ENCODE assay signal across 8 cellular contexts in genomic region chr9:86353591-86354047, GRCh38. TPM values are rescaled to one million over a fixed set of nuclear protein-coding genes. Genes with fewer than 3 reads are reported as not detected.
A peak's percentile ranks its signal among the peaks of the same experiment; 100 is the strongest.
DNase-seq lines count a peak whose midpoint lies in the region; ATAC-seq, FAIRE-seq and TF ChIP-seq lines count a peak whose summit lies in the region.

No MANE protein-coding gene starts in this region.

- TF ChIP-seq POLR2A in GM12891 (IDR thresholded peaks at IDR 0.05; ENCODE audit: low read depth, low read length) = no peak; the same call in 1 of the 2 replicates

- H3K27ac Mint-ChIP-seq in glutamatergic neuron (ENCODE audit: unreplicated experiment) (peak overlapping the region; percentile 98), progenitor cell of endocrine pancreas (peak overlapping the region; percentile 94)

- no peaks in the 10 kb centered on the region for H3K27me3 Mint-ChIP-seq in activated T-cell treated with anti-CD3 and anti-CD28 coated beads, Interleukin-2, amount 50 U/mL, for 4 hours (ENCODE audit: low read depth)
- peaks cover 7% of the 10 kb centered on the region for H3K27me3 Mint-ChIP-seq in glutamatergic neuron (ENCODE audit: unreplicated experiment)
- H3K27me3 Mint-ChIP-seq in progenitor cell of endocrine pancreas = peaks cover 4% of the 10 kb centered on the region

- TF ChIP-seq CTCF in GM12865 (IDR thresholded peaks at IDR 0.05; ENCODE audit: insufficient read depth, low read depth, low read length, missing control alignments) = no peak
- no peak for TF ChIP-seq CTCF in glutamatergic neuron (IDR thresholded peaks at IDR 0.05; ENCODE audit: partially characterized antibody, unreplicated experiment)
- TF ChIP-seq CTCF in progenitor cell of endocrine pancreas (IDR thresholded peaks at IDR 0.05; ENCODE audit: unreplicated experiment) = no peak

- H3K4me1 Mint-ChIP-seq in activated T-cell treated with anti-CD3 and anti-CD28 coated beads, Interleukin-2, amount 50 U/mL, for 4 hours (ENCODE audit: low read depth) = peaks cover 43% of the 10 kb centered on the region
- H3K4me1 Mint-ChIP-seq in glutamatergic neuron (ENCODE audit: low read depth, unreplicated experiment) (peaks cover 10% of the 10 kb centered on the region), progenitor cell of endocrine pancreas (ENCODE audit: low read depth) (peaks cover 18% of the 10 kb centered on the region)

- peak overlapping the region; percentile 98 for H3K4me3 Mint-ChIP-seq in activated T-cell treated with anti-CD3 and anti-CD28 coated beads, Interleukin-2, amount 50 U/mL, for 4 hours
- H3K4me3 Mint-ChIP-seq in glutamatergic neuron (ENCODE audit: unreplicated experiment) = peak overlapping the region; percentile 100
- peak overlapping the region; percentile 91 for H3K4me3 Mint-ChIP-seq in progenitor cell of endocrine pancreas (ENCODE audit: low read depth)

- peaks cover 1% of the 10 kb centered on the region for H3K9me3 Mint-ChIP-seq in activated T-cell treated with anti-CD3 and anti-CD28 coated beads, Interleukin-2, amount 50 U/mL, for 4 hours
- H3K9me3 Mint-ChIP-seq in glutamatergic neuron (ENCODE audit: unreplicated experiment) (no peaks in the 10 kb centered on the region), progenitor cell of endocrine pancreas (ENCODE audit: low read depth) (no peaks in the 10 kb centered on the region)

- no peak for FAIRE-seq in GM12891 (lab: Jason Lieb, UNC)

- DNase-seq in GM12865 (ENCODE audit: low read depth) = peak; percentile 44
- DNase-seq in LoVo (ENCODE audit: low spot score) = peak; percentile 50
- no peak for DNase-seq in activated T-cell treated with anti-CD3 and anti-CD28 coated beads, Interleukin-2, amount 50 U/mL, for 4 hours
- no peak for DNase-seq in glutamatergic neuron
- no peak for DNase-seq in progenitor cell of endocrine pancreas (ENCODE audit: low spot score, unreplicated experiment)
- no peak for DNase-seq in GM12891 (ENCODE audit: insufficient read length, low spot score)
- no peak for DNase-seq in CD1c-positive myeloid dendritic cell (ENCODE audit: extremely low spot score)

- peak in 1 of 2 donors; percentile 11 for ATAC-seq in activated T-cell treated with anti-CD3 and anti-CD28 coated beads, Interleukin-2, amount 50 U/mL, for 4 hours
- ATAC-seq in GM21529 (IDR thresholded peaks at IDR 0.05; ENCODE audit: unreplicated experiment) = no peak

- H3K36me3 Mint-ChIP-seq in activated T-cell treated with anti-CD3 and anti-CD28 coated beads, Interleukin-2, amount 50 U/mL, for 4 hours (ENCODE audit: insufficient read depth) = peaks cover 21% of the 10 kb centered on the region
- no peaks in the 10 kb centered on the region for H3K36me3 Mint-ChIP-seq in glutamatergic neuron (ENCODE audit: unreplicated experiment)
- H3K36me3 Mint-ChIP-seq in progenitor cell of endocrine pancreas (ENCODE audit: insufficient read depth) = peaks cover 8% of the 10 kb centered on the region

- H3K4me3 ChIP-seq in GM12865 (ENCODE audit: low read depth, low read length) = peak overlapping the region; percentile 74

TF ChIP-seq in GM12891, 5 proteins besides CTCF, POLR2A, EP300 and RAD21:
- no peak for TF ChIP-seq TAF1 (IDR thresholded peaks at IDR 0.05; ENCODE audit: low read depth, low read length)
- TF ChIP-seq SPI1 (IDR thresholded peaks at IDR 0.05; ENCODE audit: low read depth, low read length) = no peak
- no peak for TF ChIP-seq PAX5 (IDR thresholded peaks at IDR 0.05; ENCODE audit: insufficient read depth, low read length, severe bottlenecking)
- TF ChIP-seq POLR2AphosphoS5 (IDR thresholded peaks at IDR 0.05; ENCODE audit: low read depth, low read length) = no peak; the same call in 1 of the 2 replicates
- no peak for TF ChIP-seq POU2F2 (IDR thresholded peaks at IDR 0.05; ENCODE audit: low read depth, low read length)
TF ChIP-seq in GM12891: peak in this region for 0.

RNA-seq across cellular contexts. Expression of gene TUT7, which starts 0.6 kb away (rescaled TPM):
- total RNA-seq in activated T-cell treated with anti-CD3 and anti-CD28 coated beads, Interleukin-2, amount 50 U/mL, for 4 hours = 10 to 100 TPM; 26.4 to 36.7 (median 29.8) TPM
- total RNA-seq in glutamatergic neuron (ENCODE audit: unreplicated experiment) = 29.4 TPM
- total RNA-seq in progenitor cell of endocrine pancreas = 24.5 and 25.2 TPM in 2 replicates
- 16.3 TPM for polyA plus RNA-seq in GM12891 (2012; ENCODE audit: low read depth, missing spikeins)

Comparison
In these comparisons a context has a peak if more than half of its experiments do, and no peak if none do; other contexts are left out.
1. DNase-seq: peak in GM12865 (single experiment) and LoVo (single experiment); none in activated T-cell treated with anti-CD3 and anti-CD28 coated beads, Interleukin-2, amount 50 U/mL, for 4 hours (single experiment), glutamatergic neuron (single experiment), progenitor cell of endocrine pancreas (single experiment), GM12891 (single experiment) and CD1c-positive myeloid dendritic cell (single experiment).
2. Peak in every context shown above with its lines, with median percentiles within 50 percentile points of each other: H3K4me3 Mint-ChIP-seq.